ENCODE assay signal across 8 cellular contexts in genomic region chr12:121805800-121806555, GRCh38. TPM values are rescaled to one million over a fixed set of nuclear protein-coding genes. Genes with fewer than 3 reads are reported as not detected.
DNase-seq lines count a peak whose midpoint lies in the region; ATAC-seq, FAIRE-seq and TF ChIP-seq lines count a peak whose summit lies in the region.

No MANE protein-coding gene starts in this region.

- H2AFZ ChIP-seq in OCI-LY3 (ENCODE audit: low read depth, low read length) (no peak overlapping the region), osteoblast (ENCODE audit: low read length) (no peak overlapping the region)

- H3K27me3 ChIP-seq in OCI-LY3 (ENCODE audit: low read depth, low read length) = no peaks in the 10 kb centered on the region
- no peaks in the 10 kb centered on the region for H3K27me3 ChIP-seq in endocrine pancreas (ENCODE audit: control insufficient read depth, insufficient read depth, low read length)
- no peaks in the 10 kb centered on the region for H3K27me3 ChIP-seq in osteoblast (ENCODE audit: insufficient read depth, low read length)

- H4K20me1 ChIP-seq in OCI-LY3 (ENCODE audit: insufficient read depth, low read length) = peaks cover 18% of the 10 kb centered on the region
- peaks cover 35% of the 10 kb centered on the region for H4K20me1 ChIP-seq in osteoblast (ENCODE audit: insufficient read depth, low read length)

- no peak for TF ChIP-seq CTCF in GM12864 (IDR thresholded peaks at IDR 0.05; ENCODE audit: low read depth, low read length, missing control alignments)
- TF ChIP-seq CTCF in OCI-LY3 (IDR thresholded peaks at IDR 0.05; ENCODE audit: low read depth, low read length) = no peak
- TF ChIP-seq CTCF in osteoblast (IDR thresholded peaks at IDR 0.05; ENCODE audit: extremely low read depth, low read depth, low read length) = no peak

- no peak for DNase-seq in GM12864 (ENCODE audit: low read depth)
- DNase-seq in osteoblast (ENCODE audit: insufficient read length, low spot score, missing footprints) = no peak
- DNase-seq in NCI-H187 (lab: John Stamatoyannopoulos, UW) = no peak
- DNase-seq in DMS153 (lab: John Stamatoyannopoulos, UW) = no peak
- no peak for DNase-seq in RCC 7860 (ENCODE audit: low spot score)

- H3K4me2 ChIP-seq in OCI-LY3 (ENCODE audit: low read length) (peak overlapping the region; percentile 98), osteoblast (ENCODE audit: insufficient read depth, low read length) (peak overlapping the region; percentile 99)

- no peak for FAIRE-seq in RCC 7860 (lab: Jason Lieb, UNC)

- H3K4me3 ChIP-seq in GM12864 (ENCODE audit: low read depth, low read length) (peak overlapping the region; percentile 79), OCI-LY3 (ENCODE audit: low read length) (peak overlapping the region; percentile 95), endocrine pancreas (ENCODE audit: control insufficient read depth, insufficient read depth, low read length) (peak overlapping the region; percentile 0), osteoblast (ENCODE audit: insufficient read depth, low read length) (peak overlapping the region; percentile 86)

- H3K9ac ChIP-seq in OCI-LY3 (ENCODE audit: low read length) = peak overlapping the region; percentile 98
- peak overlapping the region; percentile 92 for H3K9ac ChIP-seq in endocrine pancreas (ENCODE audit: control insufficient read depth, insufficient read depth, low read length)

- no peak for ATAC-seq in HG03135 (IDR thresholded peaks at IDR 0.05; ENCODE audit: unreplicated experiment)

- H3K9me3 ChIP-seq in OCI-LY3 (ENCODE audit: insufficient read depth, low read length) = no peaks in the 10 kb centered on the region
- no peaks in the 10 kb centered on the region for H3K9me3 ChIP-seq in endocrine pancreas (ENCODE audit: control insufficient read depth, low read length)
- H3K9me3 ChIP-seq in osteoblast (ENCODE audit: low read depth, low read length) = no peaks in the 10 kb centered on the region

- H3K79me2 ChIP-seq in OCI-LY3 (ENCODE audit: low read length) = peaks cover 87% of the 10 kb centered on the region
- peaks cover 80% of the 10 kb centered on the region for H3K79me2 ChIP-seq in osteoblast (ENCODE audit: insufficient read depth, low read length)

- H3K36me3 ChIP-seq in OCI-LY3 (replicated peaks; ENCODE audit: low read depth, low read length) (peaks cover 36% of the 10 kb centered on the region), endocrine pancreas (ENCODE audit: control insufficient read depth, insufficient read depth, low read length) (no peaks in the 10 kb centered on the region), osteoblast (ENCODE audit: insufficient read depth, low read length) (peaks cover 36% of the 10 kb centered on the region)

- H3K27ac ChIP-seq in OCI-LY3 (ENCODE audit: low read length) (peak overlapping the region; percentile 24), osteoblast (ENCODE audit: low read depth, low read length) (peak overlapping the region; percentile 56)

- H3K4me1 ChIP-seq in OCI-LY3 (ENCODE audit: low read length) (peaks cover 34% of the 10 kb centered on the region), endocrine pancreas (ENCODE audit: control insufficient read depth, insufficient read depth, low read length) (no peaks in the 10 kb centered on the region), osteoblast (ENCODE audit: insufficient read depth, low read length) (peaks cover 39% of the 10 kb centered on the region)

RNA-seq across cellular contexts. Expression of gene SETD1B, which starts 2.2 kb away (rescaled TPM):
- total RNA-seq in osteoblast = 5.0 and 5.8 TPM in 2 replicates

RNA-seq across cellular contexts. Expression of gene RHOF, which starts 12.5 kb away (rescaled TPM):
- 6.2 and 8.3 TPM in 2 replicates for total RNA-seq in osteoblast

RNA-seq across cellular contexts. Expression of gene HPD, which starts 52.7 kb away (rescaled TPM):
- total RNA-seq in osteoblast = under 0.01 TPM in 1 of 2 replicates, not detected in the other

Comparison
In these comparisons a context has a peak if more than half of its experiments do, and no peak if none do; other contexts are left out.
1. H3K4me3 ChIP-seq: peak in every context shown above with its lines; median percentile 95 in OCI-LY3; 86 in osteoblast; 79 in GM12864; 0 in endocrine pancreas.